ENCODE assay signal across 1 cellular context in genomic region chr6:112269165-112269564, GRCh38.
TF ChIP-seq lines count a peak whose summit lies in the region.

No MANE protein-coding gene starts in this region.

TF ChIP-seq in WTC11, 78 proteins besides CTCF, POLR2A, EP300 and RAD21 (continued from another document):
- no peak for TF ChIP-seq ZNF425 (CRISPR knock-in tag; conservative IDR thresholded peaks at IDR 0.05)
- TF ChIP-seq ZNF121 (CRISPR knock-in tag; IDR thresholded peaks at IDR 0.05) = no peak
- TF ChIP-seq, protein P1, sequence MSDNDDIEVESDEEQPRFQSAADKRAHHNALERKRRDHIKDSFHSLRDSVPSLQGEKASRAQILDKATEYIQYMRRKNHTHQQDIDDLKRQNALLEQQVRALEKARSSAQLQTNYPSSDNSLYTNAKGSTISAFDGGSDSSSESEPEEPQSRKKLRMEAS (CRISPR knock-in tag; IDR thresholded peaks at IDR 0.05) = no peak
- no peak for TF ChIP-seq NFATC4 (CRISPR knock-in tag; IDR thresholded peaks at IDR 0.05)
- no peak for TF ChIP-seq ETV6 (CRISPR knock-in tag; IDR thresholded peaks at IDR 0.05)
- no peak for TF ChIP-seq STAT6 (CRISPR knock-in tag; conservative IDR thresholded peaks at IDR 0.05; ENCODE audit: low read depth)
- no peak for TF ChIP-seq CREB1 (CRISPR knock-in tag; IDR thresholded peaks at IDR 0.05)
- TF ChIP-seq ATF6 (CRISPR knock-in tag; IDR thresholded peaks at IDR 0.05) = no peak
- TF ChIP-seq, protein P2, sequence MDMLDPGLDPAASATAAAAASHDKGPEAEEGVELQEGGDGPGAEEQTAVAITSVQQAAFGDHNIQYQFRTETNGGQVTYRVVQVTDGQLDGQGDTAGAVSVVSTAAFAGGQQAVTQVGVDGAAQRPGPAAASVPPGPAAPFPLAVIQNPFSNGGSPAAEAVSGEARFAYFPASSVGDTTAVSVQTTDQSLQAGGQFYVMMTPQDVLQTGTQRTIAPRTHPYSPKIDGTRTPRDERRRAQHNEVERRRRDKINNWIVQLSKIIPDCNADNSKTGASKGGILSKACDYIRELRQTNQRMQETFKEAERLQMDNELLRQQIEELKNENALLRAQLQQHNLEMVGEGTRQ (CRISPR knock-in tag; IDR thresholded peaks at IDR 0.05) = no peak
- TF ChIP-seq EMX1 (CRISPR knock-in tag; IDR thresholded peaks at IDR 0.05) = no peak
- no peak for TF ChIP-seq ZNF232 (CRISPR knock-in tag; IDR thresholded peaks at IDR 0.05)
